8 cellular contexts compared by ENCODE assay signal in the genomic region with DNA sequence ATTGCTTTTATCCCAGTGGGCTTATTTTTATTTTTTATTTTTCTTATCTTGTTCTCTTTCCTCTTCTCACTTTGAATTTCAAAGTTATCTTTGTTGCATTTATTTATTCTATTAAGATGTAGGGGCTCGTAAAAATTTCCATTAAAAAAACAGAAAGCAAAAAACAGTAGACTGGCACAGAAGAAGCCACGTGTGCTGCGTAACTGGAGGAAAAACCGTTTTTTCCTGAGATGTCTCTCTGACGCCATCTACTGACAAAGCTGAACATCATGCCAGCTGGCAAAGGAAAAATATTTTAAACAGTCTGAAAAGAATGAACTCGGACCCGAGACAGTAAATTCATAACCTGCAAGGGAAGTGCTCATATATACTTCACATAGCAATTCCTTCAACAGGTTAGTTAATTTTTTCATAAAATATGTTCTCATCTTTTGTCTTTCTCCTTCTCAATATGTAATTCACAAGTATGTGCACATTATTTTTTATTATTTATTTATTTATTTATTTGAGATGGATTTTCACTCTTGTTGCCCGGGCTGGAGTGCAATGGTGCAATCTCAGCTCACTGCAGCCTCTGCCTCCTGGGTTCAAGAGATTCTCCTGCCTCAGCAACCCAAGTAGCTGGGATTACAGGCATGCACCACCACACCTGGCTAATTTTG. TPM values are rescaled to one million over a fixed set of nuclear protein-coding genes. Genes with fewer than 3 reads are reported as not detected.
DNase-seq lines count a peak whose midpoint lies in the region; ATAC-seq, FAIRE-seq and TF ChIP-seq lines count a peak whose summit lies in the region.

No MANE protein-coding gene starts in this region.

- H3K4me3 ChIP-seq in A673 (ENCODE audit: low read depth, low read length, poor library complexity, severe bottlenecking) (no peak overlapping the region), GM12864 (ENCODE audit: low read depth, low read length) (no peak overlapping the region; the same call in 1 of the 2 replicates)

- intact Hi-C loops in A673 (cut with micrococcal nuclease; ENCODE audit: unreplicated experiment), result loop anchor here (1.0 to 10.0 kb wide), 5 partner anchors 64 to 1257 kb away; no protein-coding TSS in a partner anchor

- ATAC-seq in HG02588 (IDR thresholded peaks at IDR 0.05; ENCODE audit: unreplicated experiment), result peak; percentile 75

- TF ChIP-seq CTCF in A673 (conservative IDR thresholded peaks at IDR 0.05; ENCODE audit: low read depth, low read length) (peak; percentile 88), GM12864 (IDR thresholded peaks at IDR 0.05; ENCODE audit: low read depth, low read length, missing control alignments) (peak; percentile 76)

- no TSS peak for BruUV-seq in A673 (replicated peaks; lab: Mats Ljungman, UMichigan)

- CTCF ChIA-PET in A673 (lab: Charles Lee), result interaction anchor here (0.9 to 1.0 kb wide), 3 partner anchors 64 to 251 kb away, joined by 3 to 14 read pairs (median 10); no protein-coding TSS in a partner anchor

- H3K4me1 ChIP-seq in A673 (ENCODE audit: insufficient read depth, low read length, poor library complexity, severe bottlenecking), result no peaks in the 10 kb centered on the region

- no peak overlapping the region for H3K27ac ChIP-seq in A673 (ENCODE audit: low read depth, low read length, poor library complexity, severe bottlenecking)

- POLR2A ChIA-PET in A673 (lab: Charles Lee; ENCODE audit: low non-redundant PET), result no interaction called here

- H3K9me3 ChIP-seq in A673 (ENCODE audit: low read depth, low read length, poor library complexity, severe bottlenecking), result peaks cover 7% of the 10 kb centered on the region

- in situ Hi-C loops in T47D (cut with HindIII; ENCODE audit: low pct_unique_long_range_greater_than_20kb, low sequenced_read_pairs), result no loop called here

- H3K36me3 ChIP-seq in A673 (ENCODE audit: insufficient read depth, low read length, poor library complexity, severe bottlenecking), result no peaks in the 10 kb centered on the region

- H3K27me3 ChIP-seq in A673 (replicated peaks; ENCODE audit: insufficient read depth, low read depth, low read length, poor library complexity), result no peaks in the 10 kb centered on the region

- FAIRE-seq in islet of Langerhans (lab: Jason Lieb, UNC), result peak; percentile 98

- DNase-seq in A673 (ENCODE audit: low spot score) (peak; percentile 83), GM12864 (ENCODE audit: low read depth) (peak; percentile 45), NAMALWA (ENCODE audit: low spot score) (peak; percentile 86), SHP77 treated with DMSO at 0.1 percent for 48 hours (lab: John Stamatoyannopoulos, UW) (peak; percentile 31), T47D (ENCODE audit: low read depth in 1 of 2, low spot score in 1 of 2) (peak; percentile 47 to 75), superior temporal gyrus (ENCODE audit: extremely low spot score) (peak; percentile 89)

RNA-seq across cellular contexts. Expression of gene MFSD1, which starts 10.5 kb away (rescaled TPM):
- total RNA-seq in A673 (2021), result 15.2 and 16.1 TPM in 2 replicates

RNA-seq across cellular contexts. Expression of gene RARRES1, which starts 59.1 kb away (rescaled TPM):
- total RNA-seq in A673 (2021), result 0.15 TPM in 1 of 2 replicates, not detected in the other

Comparison
In these comparisons a context has a peak if more than half of its experiments do, and no peak if none do; other contexts are left out.
1. DNase-seq: peak in every context shown above with its lines; median percentile 89 in superior temporal gyrus; 86 in NAMALWA; 83 in A673; 61 in T47D; 45 in GM12864; 31 in SHP77 treated with DMSO at 0.1 percent for 48 hours.